ENCODE assay signal across 1 cellular context in the genomic region with DNA sequence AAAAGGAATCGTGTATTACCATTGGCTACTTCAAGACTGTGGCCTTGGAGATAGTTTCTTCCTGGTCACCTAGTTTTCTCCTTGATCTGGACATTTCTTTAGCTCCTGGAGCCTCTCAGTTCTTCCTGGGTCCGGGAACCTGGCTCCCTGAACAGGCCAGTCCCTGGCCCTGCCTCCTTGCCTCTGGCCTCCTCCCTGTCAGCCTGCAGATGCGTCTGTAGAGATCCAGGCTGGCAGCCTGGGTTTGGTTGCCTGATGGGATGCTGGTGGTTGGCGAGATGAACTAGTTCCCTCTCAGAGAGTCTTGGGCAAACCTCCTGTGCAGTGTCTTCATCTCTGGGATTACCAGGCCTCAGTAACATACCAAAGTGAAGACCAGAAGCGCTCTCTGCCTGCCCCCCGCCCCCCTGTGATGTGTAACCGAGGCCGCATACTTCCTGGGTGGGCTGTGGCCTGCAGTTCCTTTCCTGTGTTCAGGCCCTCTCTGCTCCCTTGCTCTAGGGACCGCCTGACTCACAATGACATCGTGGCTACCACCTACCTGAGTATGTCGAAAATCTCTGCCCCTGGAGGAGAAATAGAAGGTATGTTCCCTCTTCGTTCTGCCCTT.
TF ChIP-seq lines count a peak whose summit lies in the region.

No MANE protein-coding gene starts in this region.

TF ChIP-seq in WTC11, 78 proteins besides CTCF, POLR2A, EP300 and RAD21 (continued from another document):
- TF ChIP-seq RORB (CRISPR knock-in tag; IDR thresholded peaks at IDR 0.05) (no peak), ATF1 (CRISPR knock-in tag; IDR thresholded peaks at IDR 0.05) (no peak), KAT7 (CRISPR knock-in tag; IDR thresholded peaks at IDR 0.05; ENCODE audit: borderline replicate concordance) (no peak)
- TF ChIP-seq, protein P1, sequence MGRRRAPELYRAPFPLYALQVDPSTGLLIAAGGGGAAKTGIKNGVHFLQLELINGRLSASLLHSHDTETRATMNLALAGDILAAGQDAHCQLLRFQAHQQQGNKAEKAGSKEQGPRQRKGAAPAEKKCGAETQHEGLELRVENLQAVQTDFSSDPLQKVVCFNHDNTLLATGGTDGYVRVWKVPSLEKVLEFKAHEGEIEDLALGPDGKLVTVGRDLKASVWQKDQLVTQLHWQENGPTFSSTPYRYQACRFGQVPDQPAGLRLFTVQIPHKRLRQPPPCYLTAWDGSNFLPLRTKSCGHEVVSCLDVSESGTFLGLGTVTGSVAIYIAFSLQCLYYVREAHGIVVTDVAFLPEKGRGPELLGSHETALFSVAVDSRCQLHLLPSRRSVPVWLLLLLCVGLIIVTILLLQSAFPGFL (CRISPR knock-in tag; IDR thresholded peaks at IDR 0.05; ENCODE audit: borderline replicate concordance), result no peak
- TF ChIP-seq, protein P2, sequence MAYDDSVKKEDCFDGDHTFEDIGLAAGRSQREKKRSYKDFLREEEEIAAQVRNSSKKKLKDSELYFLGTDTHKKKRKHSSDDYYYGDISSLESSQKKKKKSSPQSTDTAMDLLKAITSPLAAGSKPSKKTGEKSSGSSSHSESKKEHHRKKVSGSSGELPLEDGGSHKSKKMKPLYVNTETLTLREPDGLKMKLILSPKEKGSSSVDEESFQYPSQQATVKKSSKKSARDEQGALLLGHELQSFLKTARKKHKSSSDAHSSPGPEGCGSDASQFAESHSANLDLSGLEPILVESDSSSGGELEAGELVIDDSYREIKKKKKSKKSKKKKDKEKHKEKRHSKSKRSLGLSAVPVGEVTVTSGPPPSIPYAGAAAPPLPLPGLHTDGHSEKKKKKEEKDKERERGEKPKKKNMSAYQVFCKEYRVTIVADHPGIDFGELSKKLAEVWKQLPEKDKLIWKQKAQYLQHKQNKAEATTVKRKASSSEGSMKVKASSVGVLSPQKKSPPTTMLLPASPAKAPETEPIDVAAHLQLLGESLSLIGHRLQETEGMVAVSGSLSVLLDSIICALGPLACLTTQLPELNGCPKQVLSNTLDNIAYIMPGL (CRISPR knock-in tag; IDR thresholded peaks at IDR 0.05), result no peak
- TF ChIP-seq, protein P3, sequence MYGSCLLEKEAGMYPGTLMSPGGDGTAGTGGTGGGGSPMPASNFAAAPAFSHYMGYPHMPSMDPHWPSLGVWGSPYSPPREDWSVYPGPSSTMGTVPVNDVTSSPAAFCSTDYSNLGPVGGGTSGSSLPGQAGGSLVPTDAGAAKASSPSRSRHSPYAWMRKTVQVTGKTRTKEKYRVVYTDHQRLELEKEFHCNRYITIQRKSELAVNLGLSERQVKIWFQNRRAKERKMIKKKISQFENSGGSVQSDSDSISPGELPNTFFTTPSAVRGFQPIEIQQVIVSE (CRISPR knock-in tag; IDR thresholded peaks at IDR 0.05; ENCODE audit: borderline replicate concordance), result no peak
- TF ChIP-seq, protein P4, sequence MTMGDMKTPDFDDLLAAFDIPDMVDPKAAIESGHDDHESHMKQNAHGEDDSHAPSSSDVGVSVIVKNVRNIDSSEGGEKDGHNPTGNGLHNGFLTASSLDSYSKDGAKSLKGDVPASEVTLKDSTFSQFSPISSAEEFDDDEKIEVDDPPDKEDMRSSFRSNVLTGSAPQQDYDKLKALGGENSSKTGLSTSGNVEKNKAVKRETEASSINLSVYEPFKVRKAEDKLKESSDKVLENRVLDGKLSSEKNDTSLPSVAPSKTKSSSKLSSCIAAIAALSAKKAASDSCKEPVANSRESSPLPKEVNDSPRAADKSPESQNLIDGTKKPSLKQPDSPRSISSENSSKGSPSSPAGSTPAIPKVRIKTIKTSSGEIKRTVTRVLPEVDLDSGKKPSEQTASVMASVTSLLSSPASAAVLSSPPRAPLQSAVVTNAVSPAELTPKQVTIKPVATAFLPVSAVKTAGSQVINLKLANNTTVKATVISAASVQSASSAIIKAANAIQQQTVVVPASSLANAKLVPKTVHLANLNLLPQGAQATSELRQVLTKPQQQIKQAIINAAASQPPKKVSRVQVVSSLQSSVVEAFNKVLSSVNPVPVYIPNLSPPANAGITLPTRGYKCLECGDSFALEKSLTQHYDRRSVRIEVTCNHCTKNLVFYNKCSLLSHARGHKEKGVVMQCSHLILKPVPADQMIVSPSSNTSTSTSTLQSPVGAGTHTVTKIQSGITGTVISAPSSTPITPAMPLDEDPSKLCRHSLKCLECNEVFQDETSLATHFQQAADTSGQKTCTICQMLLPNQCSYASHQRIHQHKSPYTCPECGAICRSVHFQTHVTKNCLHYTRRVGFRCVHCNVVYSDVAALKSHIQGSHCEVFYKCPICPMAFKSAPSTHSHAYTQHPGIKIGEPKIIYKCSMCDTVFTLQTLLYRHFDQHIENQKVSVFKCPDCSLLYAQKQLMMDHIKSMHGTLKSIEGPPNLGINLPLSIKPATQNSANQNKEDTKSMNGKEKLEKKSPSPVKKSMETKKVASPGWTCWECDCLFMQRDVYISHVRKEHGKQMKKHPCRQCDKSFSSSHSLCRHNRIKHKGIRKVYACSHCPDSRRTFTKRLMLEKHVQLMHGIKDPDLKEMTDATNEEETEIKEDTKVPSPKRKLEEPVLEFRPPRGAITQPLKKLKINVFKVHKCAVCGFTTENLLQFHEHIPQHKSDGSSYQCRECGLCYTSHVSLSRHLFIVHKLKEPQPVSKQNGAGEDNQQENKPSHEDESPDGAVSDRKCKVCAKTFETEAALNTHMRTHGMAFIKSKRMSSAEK (CRISPR knock-in tag; IDR thresholded peaks at IDR 0.05; ENCODE audit: borderline replicate concordance), result no peak
- TF ChIP-seq, protein P5, sequence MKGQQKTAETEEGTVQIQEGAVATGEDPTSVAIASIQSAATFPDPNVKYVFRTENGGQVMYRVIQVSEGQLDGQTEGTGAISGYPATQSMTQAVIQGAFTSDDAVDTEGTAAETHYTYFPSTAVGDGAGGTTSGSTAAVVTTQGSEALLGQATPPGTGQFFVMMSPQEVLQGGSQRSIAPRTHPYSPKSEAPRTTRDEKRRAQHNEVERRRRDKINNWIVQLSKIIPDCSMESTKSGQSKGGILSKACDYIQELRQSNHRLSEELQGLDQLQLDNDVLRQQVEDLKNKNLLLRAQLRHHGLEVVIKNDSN (CRISPR knock-in tag; IDR thresholded peaks at IDR 0.05), result no peak
- TF ChIP-seq, protein P6, sequence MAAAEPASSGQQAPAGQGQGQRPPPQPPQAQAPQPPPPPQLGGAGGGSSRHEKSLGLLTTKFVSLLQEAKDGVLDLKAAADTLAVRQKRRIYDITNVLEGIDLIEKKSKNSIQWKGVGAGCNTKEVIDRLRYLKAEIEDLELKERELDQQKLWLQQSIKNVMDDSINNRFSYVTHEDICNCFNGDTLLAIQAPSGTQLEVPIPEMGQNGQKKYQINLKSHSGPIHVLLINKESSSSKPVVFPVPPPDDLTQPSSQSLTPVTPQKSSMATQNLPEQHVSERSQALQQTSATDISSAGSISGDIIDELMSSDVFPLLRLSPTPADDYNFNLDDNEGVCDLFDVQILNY (CRISPR knock-in tag; IDR thresholded peaks at IDR 0.05), result no peak
